1 cellular context compared by ENCODE assay signal in genomic region chr6:151916680-151917164, GRCh38.
TF ChIP-seq lines count a peak whose summit lies in the region.

No MANE protein-coding gene starts in this region.

TF ChIP-seq in HCT116, 20 proteins besides CTCF, POLR2A, EP300 and RAD21 (continued from another document):
- TF ChIP-seq, protein P1, sequence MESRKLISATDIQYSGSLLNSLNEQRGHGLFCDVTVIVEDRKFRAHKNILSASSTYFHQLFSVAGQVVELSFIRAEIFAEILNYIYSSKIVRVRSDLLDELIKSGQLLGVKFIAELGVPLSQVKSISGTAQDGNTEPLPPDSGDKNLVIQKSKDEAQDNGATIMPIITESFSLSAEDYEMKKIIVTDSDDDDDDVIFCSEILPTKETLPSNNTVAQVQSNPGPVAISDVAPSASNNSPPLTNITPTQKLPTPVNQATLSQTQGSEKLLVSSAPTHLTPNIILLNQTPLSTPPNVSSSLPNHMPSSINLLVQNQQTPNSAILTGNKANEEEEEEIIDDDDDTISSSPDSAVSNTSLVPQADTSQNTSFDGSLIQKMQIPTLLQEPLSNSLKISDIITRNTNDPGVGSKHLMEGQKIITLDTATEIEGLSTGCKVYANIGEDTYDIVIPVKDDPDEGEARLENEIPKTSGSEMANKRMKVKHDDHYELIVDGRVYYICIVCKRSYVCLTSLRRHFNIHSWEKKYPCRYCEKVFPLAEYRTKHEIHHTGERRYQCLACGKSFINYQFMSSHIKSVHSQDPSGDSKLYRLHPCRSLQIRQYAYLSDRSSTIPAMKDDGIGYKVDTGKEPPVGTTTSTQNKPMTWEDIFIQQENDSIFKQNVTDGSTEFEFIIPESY (IDR thresholded peaks at IDR 0.05; ENCODE audit: extremely low read depth, insufficient replicate concordance, low read length): no peak
- TF ChIP-seq SIN3A (IDR thresholded peaks at IDR 0.05; ENCODE audit: low read depth): no peak
TF ChIP-seq in HCT116: peak in this region for 1.
